Comparison of ENCODE assay signal across 19 cellular contexts in genomic region chr5:112059601-112060135, GRCh38.
DNase-seq lines count a peak whose midpoint lies in the region; ATAC-seq and TF ChIP-seq lines count a peak whose summit lies in the region.
"Had no signal": no experiment of that assay in that cellular context is flagged by ENCODE, and none has a peak within 500 bp of the region (broad histone marks: within the 10 kb centered on the region; RNA-seq: fewer than 3 reads in every experiment).

No MANE protein-coding gene starts in this region.

- intact Hi-C loops in head of caudate nucleus (cut with DNase I): no loop called here

- ATAC-seq in GM18520 (IDR thresholded peaks at IDR 0.05; ENCODE audit: unreplicated experiment): peak; percentile 65
- ATAC-seq in HG02610 (IDR thresholded peaks at IDR 0.05; ENCODE audit: unreplicated experiment): peak; percentile 74
- ATAC-seq in HG03095 (IDR thresholded peaks at IDR 0.05; ENCODE audit: unreplicated experiment): no peak
- no peak for ATAC-seq in GM21737 (IDR thresholded peaks at IDR 0.05; ENCODE audit: unreplicated experiment)
- ATAC-seq: HepG2, Right ventricle myocardium inferior had no signal

- DNase-seq in amniotic epithelial cell (ENCODE audit: low read depth) (peak; percentile 15), fibroblast of villous mesenchyme (ENCODE audit: low read depth) (peak; percentile 7), head of caudate nucleus (no peak)
- DNase-seq in activated CD4-positive, alpha-beta T cell treated with anti-CD3 and anti-CD28 coated beads for 1 hour: no peak
- DNase-seq: ACHN; CD8-positive, alpha-beta memory T cell; DMS79; H9; KBM-7; NCI-H1105 treated with DMSO at 0.1 percent for 48 hours; NCI-H1694; NCI-H510A; NCI-H774 had no signal

- TF ChIP-seq CTCF in fibroblast of villous mesenchyme (IDR thresholded peaks at IDR 0.05; ENCODE audit: insufficient read depth, low read depth, low read length): no peak

- no peak overlapping the region for H3K4me3 ChIP-seq in fibroblast of villous mesenchyme (ENCODE audit: low read depth, low read length)

Comparison
In these comparisons a context has a peak if more than half of its experiments do, and no peak if none do; other contexts are left out.
1. ATAC-seq: peak in GM18520 (single experiment) and HG02610 (single experiment); none in HG03095 (single experiment) and GM21737 (single experiment).
2. DNase-seq: peak in amniotic epithelial cell (single experiment) and fibroblast of villous mesenchyme (single experiment); none in head of caudate nucleus (0 of 42) and activated CD4-positive, alpha-beta T cell treated with anti-CD3 and anti-CD28 coated beads for 1 hour (single experiment).